23 cellular contexts compared by ENCODE assay signal in genomic region chr3:163671201-163671600, GRCh38.
A peak's percentile ranks its signal among the peaks of the same experiment; 100 is the strongest.
DNase-seq lines count a peak whose midpoint lies in the region; ATAC-seq, FAIRE-seq and TF ChIP-seq lines count a peak whose summit lies in the region.
"Had no signal": no experiment of that assay in that cellular context is flagged by ENCODE, and none has a peak within 500 bp of the region (broad histone marks: within the 10 kb centered on the region; RNA-seq: fewer than 3 reads in every experiment).

No MANE protein-coding gene starts in this region.

- no peak overlapping the region for H3K18ac ChIP-seq in trophoblast cell (ENCODE audit: low read length)

- H3K9me3 Mint-ChIP-seq in GM23338, result no peaks in the 10 kb centered on the region; the same call in none of the 3 replicates

- H4K91ac ChIP-seq in trophoblast cell (ENCODE audit: low read depth, low read length), result no peak overlapping the region

- no peak for DNase-seq in GM23338 (ENCODE audit: low spot score)
- DNase-seq in LNCaP clone FGC (ENCODE audit: low read depth), result peak; percentile 8
- DNase-seq in K562 (ENCODE audit: extremely low read depth in 1 of 4, low spot score in 3 of 4), result peak in 1 of 4 experiments; percentile 47
- DNase-seq in trophoblast cell, result no peak
- DNase-seq in GDM1 (lab: John Stamatoyannopoulos, UW), result no peak
- DNase-seq: AML-193, GOT3, IMR-90, Karpas-422, MM.1S, NCI-H1105, NCI-H1694, NCI-H2081 treated with DMSO at 0.1 percent for 48 hours, NCI-H446 treated with DMSO at 0.1 percent for 48 hours, OCI-M1, SJCRH30 had no signal

- intact Hi-C loops in K562 (cut with micrococcal nuclease), result no loop called here

- no peak for ATAC-seq in GM23338
- peak; percentile 62 for ATAC-seq in K562
- ATAC-seq in GM21381 (IDR thresholded peaks at IDR 0.05; ENCODE audit: unreplicated experiment), result no peak
- ATAC-seq in HG02571 (IDR thresholded peaks at IDR 0.05; ENCODE audit: unreplicated experiment), result no peak

- H3K4me3 ChIP-seq in GM23338 (no peak overlapping the region), LNCaP clone FGC (ENCODE audit: low read depth, low read length) (no peak overlapping the region), K562 (no peak overlapping the region), trophoblast cell (ENCODE audit: low read depth, low read length) (no peak overlapping the region)
- H3K4me3 ChIP-seq: SJCRH30 had no signal

- H3K9me3 ChIP-seq in K562 (replicated peaks; ENCODE audit: control insufficient read depth, insufficient read depth, low read depth, low read length) (no peaks in the 10 kb centered on the region), trophoblast cell (ENCODE audit: insufficient read depth, low read depth, low read length) (no peaks in the 10 kb centered on the region)
- H3K9me3 ChIP-seq: SJCRH30 had no signal

- no peak overlapping the region for H2BK5ac ChIP-seq in trophoblast cell (ENCODE audit: low read depth, low read length, poor library complexity)

- POLR2A ChIA-PET in K562 (lab: Yijun Ruan, JAX), result no interaction called here

- H3K9ac ChIP-seq in K562 (ENCODE audit: insufficient read depth in 1 of 2, low read depth in 2 of 2, low read length in 2 of 2) (no peak overlapping the region), trophoblast cell (ENCODE audit: low read length) (no peak overlapping the region)

- in situ Hi-C loops in K562 (cut with MboI), result no loop called here

- no peak overlapping the region for H3K23ac ChIP-seq in trophoblast cell (ENCODE audit: low read length)

- H3K27me3 ChIP-seq in GM23338 (ENCODE audit: insufficient read depth) (no peaks in the 10 kb centered on the region), K562 (ENCODE audit: control insufficient read depth in 2 of 2, insufficient read depth in 2 of 2, low read length in 2 of 2) (no peaks in the 10 kb centered on the region), trophoblast cell (ENCODE audit: insufficient read depth, low read length) (no peaks in the 10 kb centered on the region)
- H3K27me3 ChIP-seq: SJCRH30 had no signal

- H3K4me1 Mint-ChIP-seq in GM23338, result no peaks in the 10 kb centered on the region; the same call in 2 of the 3 replicates
- H3K4me1 Mint-ChIP-seq: CD14-positive monocyte had no signal

- no peak overlapping the region for H3K4me2 ChIP-seq in GM23338
- peak overlapping the region; percentile 4; the same call in 1 of the 2 replicates for H3K4me2 ChIP-seq in K562 (ENCODE audit: insufficient read depth, low read length)
- H3K4me2 ChIP-seq in trophoblast cell (ENCODE audit: low read length), result no peak overlapping the region

- FAIRE-seq in K562 (lab: Jason Lieb, UNC), result no peak
- FAIRE-seq: GM12891, GM19239, HTR-8/SVneo had no signal

- no peaks in the 10 kb centered on the region for H3K9me2 ChIP-seq in GM23338 (ENCODE audit: insufficient read depth)

- H3K4me3 Mint-ChIP-seq in GM23338, result no peak overlapping the region
- H3K4me3 Mint-ChIP-seq: CD14-positive monocyte; T-helper 1 cell treated with Interleukin-12 subunit alpha and Interleukin-12 subunit beta and Interleukin-4 antibody, amounts not matched to agents 30 μg/mL and 1 μg/mL, for 36 hours had no signal

- no peaks in the 10 kb centered on the region for H3K36me3 Mint-ChIP-seq in GM23338 (ENCODE audit: low read depth)
- H3K36me3 Mint-ChIP-seq: CD14-positive monocyte had no signal

- CTCF ChIA-PET in K562 (lab: Yijun Ruan, JAX; ENCODE audit: low intra/inter-chr PET ratio), result no interaction called here

- no peak for TF ChIP-seq CTCF in GM23338 (conservative IDR thresholded peaks at IDR 0.05; ENCODE audit: low read depth in 2 of 2)
- TF ChIP-seq CTCF in LNCaP clone FGC (IDR thresholded peaks at IDR 0.05; ENCODE audit: control insufficient read depth, extremely low read depth, insufficient read depth), result no peak
- no peak for TF ChIP-seq CTCF in K562 (IDR thresholded peaks at IDR 0.05 in 2 of 3, conservative IDR thresholded peaks at IDR 0.05 in 1 of 3; ENCODE audit: insufficient read depth in 2 of 3, low read depth in 1 of 3, low read length in 3 of 3)

- TF ChIP-seq RAD21 in K562 (CRISPR knock-in tag; conservative IDR thresholded peaks at IDR 0.05 in 1 of 2, IDR thresholded peaks at IDR 0.05 in 1 of 2), result no peak

- H3K4me1 ChIP-seq in GM23338 (ENCODE audit: insufficient read depth) (no peaks in the 10 kb centered on the region), K562 (replicated peaks in 1 of 2; ENCODE audit: control insufficient read depth in 2 of 2, insufficient read depth in 2 of 2, low read length in 2 of 2) (no peaks in the 10 kb centered on the region), trophoblast cell (ENCODE audit: control insufficient read depth in 1 of 2, insufficient read depth in 2 of 2, low read length in 2 of 2) (no peaks in the 10 kb centered on the region)
- H3K4me1 ChIP-seq: SJCRH30 had no signal

- WGBS in K562 (ENCODE audit: insufficient coverage, low coverage, missing lambda C conversion rate), result 4% methylated on average over 3 of the region's 3 CpGs
- WGBS in trophoblast cell (ENCODE audit: extremely low coverage, insufficient coverage, insufficient read length), result no CpG with 5 or more reads among the region's 3 CpGs

- H3K36me3 ChIP-seq in GM23338 (ENCODE audit: insufficient read depth) (no peaks in the 10 kb centered on the region), K562 (ENCODE audit: control insufficient read depth, insufficient read depth, low read length) (no peaks in the 10 kb centered on the region), trophoblast cell (ENCODE audit: control insufficient read depth in 1 of 2, insufficient read depth in 2 of 2, low read length in 2 of 2) (no peaks in the 10 kb centered on the region)
- H3K36me3 ChIP-seq: SJCRH30 had no signal

- H3K79me2 ChIP-seq in GM23338 (replicated peaks; ENCODE audit: insufficient read depth), result no peaks in the 10 kb centered on the region
- 0 out of 3 replicates have a peak, but pooled peaks cover 3% of the 10 kb centered on the region for H3K79me2 ChIP-seq in K562 (ENCODE audit: control insufficient read depth, insufficient read depth, low read length)
- no peaks in the 10 kb centered on the region for H3K79me2 ChIP-seq in trophoblast cell (ENCODE audit: control insufficient read depth, insufficient read depth, low read length, poor library complexity)

- H2BK12ac ChIP-seq in trophoblast cell (ENCODE audit: low read length), result no peak overlapping the region

- H4K12ac ChIP-seq in trophoblast cell (ENCODE audit: low read depth, low read length), result no peak overlapping the region

- TF ChIP-seq EP300 in K562 (IDR thresholded peaks at IDR 0.05; ENCODE audit: low read length), result no peak

- TF ChIP-seq POLR2A in K562 (conservative IDR thresholded peaks at IDR 0.05), result no peak

- no TSS peak for BruUV-seq in K562 (replicated peaks; lab: Mats Ljungman, UMichigan)

- no peak overlapping the region for H3K14ac ChIP-seq in trophoblast cell (ENCODE audit: low read length)

- H2AK5ac ChIP-seq in trophoblast cell (ENCODE audit: low read length), result no peak overlapping the region

- H2AFZ ChIP-seq in GM23338 (no peak overlapping the region; the same call in 1 of the 2 replicates), K562 (ENCODE audit: low read depth, low read length) (no peak overlapping the region), trophoblast cell (ENCODE audit: insufficient read depth, low read length, poor library complexity) (no peak overlapping the region)

- no peaks in the 10 kb centered on the region for H3F3A ChIP-seq in GM23338 (replicated peaks; ENCODE audit: low read depth)

- H4K20me1 ChIP-seq in GM23338 (replicated peaks; ENCODE audit: insufficient read depth) (no peaks in the 10 kb centered on the region), K562 (replicated peaks; ENCODE audit: control insufficient read depth, insufficient read depth, low read length) (no peaks in the 10 kb centered on the region)

- H3K79me1 ChIP-seq in trophoblast cell (ENCODE audit: low read length), result no peaks in the 10 kb centered on the region

- H3K4ac ChIP-seq in trophoblast cell (ENCODE audit: low read depth, low read length), result no peak overlapping the region

- no peaks in the 10 kb centered on the region for H3K27me3 Mint-ChIP-seq in GM23338 (ENCODE audit: insufficient read depth, low read depth, poor library complexity)

- H3K27ac ChIP-seq in GM23338 (ENCODE audit: low read depth) (no peak overlapping the region), K562 (ENCODE audit: extremely low read depth, low read depth, low read length) (peak overlapping the region; percentile 33; the same call in 1 of the 3 replicates), trophoblast cell (ENCODE audit: low read depth, low read length) (no peak overlapping the region)
- H3K27ac ChIP-seq: SJCRH30 had no signal

- no peaks in the 10 kb centered on the region for H3K9me1 ChIP-seq in K562 (ENCODE audit: control insufficient read depth, insufficient read depth, low read length)

- peak overlapping the region; percentile 19 for H4K8ac ChIP-seq in trophoblast cell (ENCODE audit: low read depth, low read length)

- 0 out of 2 replicates have a peak overlapping the region, but pooled peaks have one; percentile 36 for H3K27ac Mint-ChIP-seq in GM23338
- H3K27ac Mint-ChIP-seq: T-helper 1 cell treated with Interleukin-12 subunit alpha and Interleukin-12 subunit beta and Interleukin-4 antibody, amounts not matched to agents 30 μg/mL and 1 μg/mL, for 36 hours had no signal

- H2BK120ac ChIP-seq in trophoblast cell (ENCODE audit: insufficient read depth, low read length, poor library complexity), result no peak overlapping the region

TF ChIP-seq in GM23338, 12 proteins besides CTCF, POLR2A, EP300 and RAD21 (continues in another document):
- TF ChIP-seq CREB1 (CRISPR knock-in tag; IDR thresholded peaks at IDR 0.05; ENCODE audit: low read depth) (no peak), ETS1 (IDR thresholded peaks at IDR 0.05) (no peak)

TF ChIP-seq in K562, 482 proteins besides CTCF, POLR2A, EP300 and RAD21:
- peak; percentile 58 for TF ChIP-seq NFE2 (IDR thresholded peaks at IDR 0.05; ENCODE audit: low read depth)
- peak; percentile 27; the same call in 1 of the 2 replicates for TF ChIP-seq NFIC (IDR thresholded peaks at IDR 0.05)
- TF ChIP-seq KHSRP (IDR thresholded peaks at IDR 0.05), result no peak
- 0 out of 2 replicates have a peak, but pooled peaks have one; percentile 33 for TF ChIP-seq MAFG (tag; conservative IDR thresholded peaks at IDR 0.05)
- TF ChIP-seq ZFP36 (IDR thresholded peaks at IDR 0.05; ENCODE audit: low read depth, low read length, partially characterized antibody), result peak; percentile 14
- TF ChIP-seq C11orf30 (IDR thresholded peaks at IDR 0.05; ENCODE audit: low read depth), result 0 out of 2 replicates have a peak, but pooled peaks have one; percentile 17
- no peak for TF ChIP-seq ZNF586 (CRISPR knock-in tag; conservative IDR thresholded peaks at IDR 0.05)
